11 cellular contexts compared by ENCODE assay signal in the genomic region with DNA sequence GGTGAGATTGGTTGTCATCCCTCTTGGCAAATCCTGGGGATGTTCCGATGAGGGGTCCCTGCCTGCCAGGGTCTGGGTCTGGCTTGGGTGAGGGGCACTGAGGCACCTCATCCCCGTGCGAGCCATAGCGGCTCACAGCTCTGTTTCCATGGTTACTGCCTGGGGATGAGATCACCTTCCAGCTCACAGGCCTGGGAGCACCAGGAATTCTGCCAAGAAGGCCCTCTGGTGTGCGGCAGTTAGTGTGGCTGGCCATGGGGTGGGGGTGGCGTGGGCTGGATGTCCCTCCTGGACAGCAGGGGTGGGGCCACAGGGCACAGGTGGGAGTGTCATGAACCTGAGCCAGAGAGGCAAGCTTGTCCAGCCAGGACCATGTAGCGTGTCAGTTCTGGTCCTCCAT. TPM values are rescaled to one million over a fixed set of nuclear protein-coding genes. Genes with fewer than 3 reads are reported as not detected.
DNase-seq lines count a peak whose midpoint lies in the region; ATAC-seq, FAIRE-seq and TF ChIP-seq lines count a peak whose summit lies in the region.
"Had no signal": no experiment of that assay in that cellular context is flagged by ENCODE, and none has a peak within 500 bp of the region (broad histone marks: within the 10 kb centered on the region; RNA-seq: fewer than 3 reads in every experiment).

No MANE protein-coding gene starts in this region.

- no peak overlapping the region for H3K4me3 ChIP-seq in WERI-Rb-1 (ENCODE audit: low read depth, low read length)
- no peak overlapping the region for H3K4me3 ChIP-seq in kidney (ENCODE audit: low read length in 2 of 2)
- H3K4me3 ChIP-seq: breast epithelium had no signal

- no peaks in the 10 kb centered on the region for H3K4me1 ChIP-seq in kidney (ENCODE audit: control insufficient read depth in 1 of 2, insufficient read depth in 1 of 2, low read depth in 1 of 2, low read length in 2 of 2)
- H3K4me1 ChIP-seq: breast epithelium had no signal

- H3K27me3 ChIP-seq in WERI-Rb-1 (ENCODE audit: insufficient read depth, low read depth, severe bottlenecking) = no peaks in the 10 kb centered on the region

- ATAC-seq in HG02763 (IDR thresholded peaks at IDR 0.05; ENCODE audit: unreplicated experiment) (no peak), HG03442 (IDR thresholded peaks at IDR 0.05; ENCODE audit: unreplicated experiment) (no peak)

- peak; percentile 2 for DNase-seq in COLO668 (lab: John Stamatoyannopoulos, UW; ENCODE audit: unreplicated experiment)
- DNase-seq in HTR-8/SVneo (ENCODE audit: insufficient read length, low spot score) = peak; percentile 33
- peak; percentile 46 for DNase-seq in WERI-Rb-1
- DNase-seq in kidney = peak; percentile 88
- no peak for DNase-seq in activated CD4-positive, alpha-beta T cell treated with anti-CD3 and anti-CD28 coated beads, Interleukin-2, amount 50 U/mL, for 48 hours
- no peak for DNase-seq in epidermal melanocyte (ENCODE audit: insufficient read length, low spot score)
- DNase-seq: stimulated activated CD4-positive, alpha-beta T cell treated with anti-CD3 and anti-CD28 coated beads, Interleukin-4, amount 100 ng/mL, for 1 hour had no signal

- no peak overlapping the region for H3K9ac ChIP-seq in kidney (ENCODE audit: low read length in 2 of 2)

- H3K9me3 ChIP-seq in WERI-Rb-1 (ENCODE audit: severe bottlenecking) (peaks cover 3% of the 10 kb centered on the region), kidney (ENCODE audit: control insufficient read depth in 1 of 2, low read length in 2 of 2) (no peaks in the 10 kb centered on the region)
- H3K9me3 ChIP-seq: breast epithelium had no signal

- intact Hi-C loops in kidney (cut with DNase I) = no loop called here

- TF ChIP-seq CTCF in WERI-Rb-1 (IDR thresholded peaks at IDR 0.05; ENCODE audit: low read depth, low read length) (no peak), kidney (IDR thresholded peaks at IDR 0.05; ENCODE audit: borderline replicate concordance, extremely low read depth, insufficient read depth) (no peak)

- H3K27ac ChIP-seq in WERI-Rb-1 (no peak overlapping the region), kidney (ENCODE audit: low read depth in 2 of 2, low read length in 2 of 2) (no peak overlapping the region)
- H3K27ac ChIP-seq: breast epithelium had no signal

- H3K36me3 ChIP-seq in WERI-Rb-1 = no peaks in the 10 kb centered on the region; the same call in 1 of the 2 replicates
- H3K36me3 ChIP-seq in kidney (ENCODE audit: control insufficient read depth in 1 of 2, insufficient read depth in 2 of 2, low read length in 2 of 2) = no peaks in the 10 kb centered on the region
- H3K36me3 ChIP-seq: breast epithelium had no signal

- FAIRE-seq in HTR-8/SVneo (lab: Jason Lieb, UNC) = peak; percentile 40
- no peak for FAIRE-seq in kidney (lab: Jason Lieb, UNC)

RNA-seq across cellular contexts. Expression of a gene that starts 22.1 kb away (rescaled TPM):
- total RNA-seq in kidney = not detected
- polyA plus RNA-seq in kidney (ENCODE audit: insufficient read depth, low read depth, low replicate concordance) = not detected
- total RNA-seq: breast epithelium, lower leg skin had no signal

Comparison
In these comparisons a context has a peak if more than half of its experiments do, and no peak if none do; other contexts are left out.
1. DNase-seq: peak in COLO668 (single experiment), HTR-8/SVneo (single experiment), WERI-Rb-1 (single experiment) and kidney (single experiment); none in activated CD4-positive, alpha-beta T cell treated with anti-CD3 and anti-CD28 coated beads, Interleukin-2, amount 50 U/mL, for 48 hours (0 of 2) and epidermal melanocyte (single experiment).